Comparison of ENCODE assay signal across 23 cellular contexts in genomic region chr17:29253037-29253436, GRCh38. TPM values are rescaled to one million over a fixed set of nuclear protein-coding genes. Genes with fewer than 3 reads are reported as not detected.
"Had no signal": no experiment of that assay in that cellular context is flagged by ENCODE, and none has a peak within 500 bp of the region (broad histone marks: within the 10 kb centered on the region; RNA-seq: fewer than 3 reads in every experiment).

No MANE protein-coding gene starts in this region.

- H3K4me3 Mint-ChIP-seq: activated CD4-positive, alpha-beta T cell treated with anti-CD3 and anti-CD28 coated beads for 36 hours had no signal

- DNase-seq: activated CD4-positive, alpha-beta T cell treated with anti-CD3 and anti-CD28 coated beads for 36 hours; activated effector memory CD4-positive, alpha-beta T cell treated with Interleukin-2 at 50 U/mL for 16 hours; activated naive CD4-positive, alpha-beta T cell treated with anti-CD3 and anti-CD28 coated beads, Interleukin-2, amount 50 U/mL, for 16 hours; amniotic stem cell; body of pancreas; central memory CD4-positive, alpha-beta T cell; colonic mucosa; glutamatergic neuron; stimulated activated CD4-positive, alpha-beta T cell treated with anti-CD3 and anti-CD28 coated beads, Interleukin-15, amount 100 ng/mL, for 24 hours; stimulated activated CD4-positive, alpha-beta T cell treated with anti-CD3 and anti-CD28 coated beads, Interleukin-4, amount 100 ng/mL, for 1 hour; stimulated activated naive CD8-positive, alpha-beta T cell treated with anti-CD3 and anti-CD28 coated beads, Interleukin-15, Interleukin-2, amounts not matched to agents 100 U/mL and 50 U/mL, for 24 hours; T-helper 2 cell; trophoblast cell had no signal

- H3K36me3 ChIP-seq: colonic mucosa, right atrium auricular region had no signal

- H3K27ac Mint-ChIP-seq: activated CD4-positive, alpha-beta T cell treated with anti-CD3 and anti-CD28 coated beads for 36 hours; progenitor cell of endocrine pancreas had no signal

- H3K27me3 ChIP-seq: body of pancreas, colonic mucosa, esophagus muscularis mucosa, right atrium auricular region, suprapubic skin had no signal

- H3K4me3 ChIP-seq: body of pancreas, colonic mucosa, esophagus muscularis mucosa, right atrium auricular region, suprapubic skin had no signal

- ATAC-seq: activated CD4-positive, alpha-beta T cell treated with anti-CD3 and anti-CD28 coated beads for 36 hours; body of pancreas; stimulated activated naive CD8-positive, alpha-beta T cell treated with anti-CD3 and anti-CD28 coated beads, Interleukin-15, Interleukin-2, amounts not matched to agents 100 U/mL and 50 U/mL, for 24 hours had no signal

- H3K9me3 ChIP-seq: body of pancreas, colonic mucosa, esophagus muscularis mucosa, right atrium auricular region, suprapubic skin had no signal

- H3K27ac ChIP-seq: colonic mucosa, right atrium auricular region, suprapubic skin had no signal

- H3K27me3 Mint-ChIP-seq: activated CD4-positive, alpha-beta T cell treated with anti-CD3 and anti-CD28 coated beads for 36 hours; progenitor cell of endocrine pancreas had no signal

RNA-seq across cellular contexts. Expression of gene CRYBA1, which starts 6.4 kb away (rescaled TPM):
- total RNA-seq: activated CD4-positive, alpha-beta T cell treated with anti-CD3 and anti-CD28 coated beads for 36 hours; activated CD8-positive, alpha-beta memory T cell treated with anti-CD3 and anti-CD28 coated beads for 36 hours; body of pancreas; colonic mucosa; esophagus muscularis mucosa; liver; mesenteric fat pad; omental fat pad; progenitor cell of endocrine pancreas; right atrium auricular region; skeletal muscle tissue; suprapubic skin had no signal
- polyA plus RNA-seq: liver, neural cell had no signal
